8 cellular contexts compared by ENCODE assay signal in genomic region chr14:70640938-70641547, GRCh38. TPM values are rescaled to one million over a fixed set of nuclear protein-coding genes. Genes with fewer than 3 reads are reported as not detected.
DNase-seq lines count a peak whose midpoint lies in the region; ATAC-seq, FAIRE-seq and TF ChIP-seq lines count a peak whose summit lies in the region.

No MANE protein-coding gene starts in this region.

- no peak for TF ChIP-seq POLR2A in sigmoid colon (IDR thresholded peaks at IDR 0.05)

- no peak for TF ChIP-seq EP300 in sigmoid colon (IDR thresholded peaks at IDR 0.05)

- peak overlapping the region; percentile 89 to 97 (median 96) for H3K27ac Mint-ChIP-seq in CD8-positive, alpha-beta memory T cell
- H3K27ac Mint-ChIP-seq in activated naive CD8-positive, alpha-beta T cell treated with anti-CD3 and anti-CD28 coated beads, Interleukin-2, amount 50 U/mL, for 24 hours, result peak overlapping the region; percentile 91

- peak overlapping the region; percentile 94 to 99 (median 97) for H3K4me3 Mint-ChIP-seq in CD8-positive, alpha-beta memory T cell
- peak overlapping the region; percentile 93 for H3K4me3 Mint-ChIP-seq in activated naive CD8-positive, alpha-beta T cell treated with anti-CD3 and anti-CD28 coated beads, Interleukin-2, amount 50 U/mL, for 24 hours

- no peak for TF ChIP-seq CTCF in sigmoid colon (IDR thresholded peaks at IDR 0.05)

- FAIRE-seq in RCC 7860 (lab: Jason Lieb, UNC), result no peak

- peaks cover 0 to 3% of the 10 kb centered on the region in 2 donors for H3K27me3 Mint-ChIP-seq in CD8-positive, alpha-beta memory T cell
- no peaks in the 10 kb centered on the region for H3K27me3 Mint-ChIP-seq in activated naive CD8-positive, alpha-beta T cell treated with anti-CD3 and anti-CD28 coated beads, Interleukin-2, amount 50 U/mL, for 24 hours

- peak overlapping the region; percentile 10 for H3K27ac ChIP-seq in CD8-positive, alpha-beta memory T cell (ENCODE audit: low read depth, low read length)
- no peak overlapping the region for H3K27ac ChIP-seq in iPS DF 6.9 (ENCODE audit: low read length)
- H3K27ac ChIP-seq in sigmoid colon, result no peak overlapping the region

- no peaks in the 10 kb centered on the region for H3K36me3 ChIP-seq in CD8-positive, alpha-beta memory T cell (ENCODE audit: insufficient read depth, low read length)
- H3K36me3 ChIP-seq in iPS DF 6.9 (ENCODE audit: control insufficient read depth, insufficient read depth, low read length) (peaks cover 2% of the 10 kb centered on the region; the same call in 1 of the 2 replicates), sigmoid colon (no peaks in the 10 kb centered on the region)

- peaks cover 32% of the 10 kb centered on the region for H3K4me1 ChIP-seq in CD8-positive, alpha-beta memory T cell (ENCODE audit: insufficient read depth, low read length)
- peaks cover 5% of the 10 kb centered on the region for H3K4me1 ChIP-seq in iPS DF 6.9 (ENCODE audit: control insufficient read depth, insufficient read depth, low read length)
- H3K4me1 ChIP-seq in sigmoid colon, result peaks cover 0 to 18% (median 12%) of the 10 kb centered on the region in 4 donors

- CTCF ChIA-PET in CD8-positive, alpha-beta memory T cell (lab: Charles Lee), result interaction anchor here (1.0 to 3.9 kb wide), 9 partner anchors 15 to 177 kb away, joined by 3 to 31 read pairs (median 7); partner anchors contain the start of gene MED6

- peaks cover 43 to 57% (median 50%) of the 10 kb centered on the region in 3 donors for H3K4me1 Mint-ChIP-seq in CD8-positive, alpha-beta memory T cell
- peaks cover 50% of the 10 kb centered on the region for H3K4me1 Mint-ChIP-seq in activated naive CD8-positive, alpha-beta T cell treated with anti-CD3 and anti-CD28 coated beads, Interleukin-2, amount 50 U/mL, for 24 hours

- peak; percentile 58 for ATAC-seq in GM19397 (IDR thresholded peaks at IDR 0.05; ENCODE audit: unreplicated experiment)
- ATAC-seq in HG03460 (IDR thresholded peaks at IDR 0.05; ENCODE audit: unreplicated experiment), result peak; percentile 67
- peak; percentile 72 for ATAC-seq in activated naive CD8-positive, alpha-beta T cell treated with anti-CD3 and anti-CD28 coated beads, Interleukin-2, amount 50 U/mL, for 24 hours

- H3K36me3 Mint-ChIP-seq in CD8-positive, alpha-beta memory T cell, result peaks cover 0 to 15% (median 0%) of the 10 kb centered on the region in 3 donors
- H3K36me3 Mint-ChIP-seq in activated naive CD8-positive, alpha-beta T cell treated with anti-CD3 and anti-CD28 coated beads, Interleukin-2, amount 50 U/mL, for 24 hours (ENCODE audit: low read depth), result peaks cover 2% of the 10 kb centered on the region

- POLR2A ChIA-PET in CD8-positive, alpha-beta memory T cell (lab: Charles Lee), result interaction anchor here (0.9 to 3.9 kb wide), 4 partner anchors 13 to 168 kb away, joined by 4 to 42 read pairs (median 14); partner anchors contain the start of gene MAP3K9

- intact Hi-C loops in sigmoid colon (cut with DNase I), result no loop called here

- no CpG with 5 or more reads among the region's 28 CpGs for WGBS in iPS DF 6.9 (ENCODE audit: insufficient coverage, insufficient read length)
- WGBS in sigmoid colon, 2 donors, result 1% methylated on average over 28 of the region's 28 CpGs

- no peaks in the 10 kb centered on the region for H3K9me3 ChIP-seq in CD8-positive, alpha-beta memory T cell (ENCODE audit: low read length)
- H3K9me3 ChIP-seq in iPS DF 6.9 (ENCODE audit: control insufficient read depth, insufficient read depth, low read length), result no peaks in the 10 kb centered on the region
- no peaks in the 10 kb centered on the region for H3K9me3 ChIP-seq in sigmoid colon

- H3K9me3 Mint-ChIP-seq in CD8-positive, alpha-beta memory T cell, result no peaks in the 10 kb centered on the region
- H3K9me3 Mint-ChIP-seq in activated naive CD8-positive, alpha-beta T cell treated with anti-CD3 and anti-CD28 coated beads, Interleukin-2, amount 50 U/mL, for 24 hours, result peaks cover 5% of the 10 kb centered on the region

- H3K27me3 ChIP-seq in CD8-positive, alpha-beta memory T cell (ENCODE audit: insufficient read depth, low read length, poor library complexity, severe bottlenecking), result no peaks in the 10 kb centered on the region
- no peaks in the 10 kb centered on the region for H3K27me3 ChIP-seq in iPS DF 6.9 (ENCODE audit: control insufficient read depth, insufficient read depth, low read length)
- peaks cover 0 to 39% (median 15%) of the 10 kb centered on the region in 3 donors for H3K27me3 ChIP-seq in sigmoid colon

- peak; percentile 24 to 73 (median 50) for DNase-seq in CD8-positive, alpha-beta memory T cell
- peak; percentile 33 for DNase-seq in RPMI8226
- DNase-seq in activated naive CD8-positive, alpha-beta T cell treated with anti-CD3 and anti-CD28 coated beads, Interleukin-2, amount 50 U/mL, for 24 hours, result peak; percentile 52
- DNase-seq in iPS DF 6.9 (ENCODE audit: low read depth, low spot score), result no peak
- DNase-seq in sigmoid colon, result peak; percentile 72
- DNase-seq in RCC 7860 (ENCODE audit: low spot score), result no peak

- H3K4me3 ChIP-seq in CD8-positive, alpha-beta memory T cell (ENCODE audit: low read length), result peak overlapping the region; percentile 69
- peak overlapping the region; percentile 92; the same call in 1 of the 2 replicates for H3K4me3 ChIP-seq in iPS DF 6.9 (ENCODE audit: low read length)
- peak overlapping the region; percentile 38 to 65 (median 58) for H3K4me3 ChIP-seq in sigmoid colon

RNA-seq across cellular contexts. Expression of gene TTC9, which starts 0.7 kb away (rescaled TPM):
- total RNA-seq in CD8-positive, alpha-beta memory T cell, result 1 to 10 TPM; 5.8 to 6.5 TPM
- 12.5 TPM for polyA plus RNA-seq in CD8-positive, alpha-beta memory T cell
- under 1 TPM; 0.16 to 0.81 (median 0.63) TPM for total RNA-seq in sigmoid colon
- 1 to 10 TPM in 1 of 3 donors, under 1 TPM in 1, not detected in 1; 0.60 to 3.6 TPM for polyA plus RNA-seq in sigmoid colon

RNA-seq across cellular contexts. Expression of gene MED6, which starts 40.6 kb away (rescaled TPM):
- 10 to 100 TPM; 62.3 to 63.9 TPM for total RNA-seq in CD8-positive, alpha-beta memory T cell
- polyA plus RNA-seq in CD8-positive, alpha-beta memory T cell, result 41.1 TPM
- 10 to 100 TPM; 24.3 to 40.7 (median 30.1) TPM for total RNA-seq in sigmoid colon
- 10 to 100 TPM; 15.0 to 26.1 (median 20.6) TPM for polyA plus RNA-seq in sigmoid colon

Comparison
In these comparisons a context has a peak if more than half of its experiments do, and no peak if none do; other contexts are left out.
1. DNase-seq: peak in CD8-positive, alpha-beta memory T cell (5 of 5), RPMI8226 (single experiment), activated naive CD8-positive, alpha-beta T cell treated with anti-CD3 and anti-CD28 coated beads, Interleukin-2, amount 50 U/mL, for 24 hours (single experiment) and sigmoid colon (single experiment); none in iPS DF 6.9 (single experiment) and RCC 7860 (single experiment).
2. Peak in every context shown above with its lines, with median percentiles within 50 percentile points of each other: H3K4me3 ChIP-seq and ATAC-seq.